ENCODE assay signal across 12 cellular contexts in genomic region chr11:97722065-97722464, GRCh38.
A peak's percentile ranks its signal among the peaks of the same experiment; 100 is the strongest.
DNase-seq lines count a peak whose midpoint lies in the region; TF ChIP-seq lines count a peak whose summit lies in the region.
"Had no signal": no experiment of that assay in that cellular context is flagged by ENCODE, and none has a peak within 500 bp of the region (broad histone marks: within the 10 kb centered on the region; RNA-seq: fewer than 3 reads in every experiment).

No MANE protein-coding gene starts in this region.

- H3K27me3 ChIP-seq in osteoblast (ENCODE audit: insufficient read depth, low read length): no peaks in the 10 kb centered on the region
- H3K27me3 ChIP-seq: uterus had no signal

- no peaks in the 10 kb centered on the region for H4K20me1 ChIP-seq in osteoblast (ENCODE audit: insufficient read depth, low read length)

- H3K36me3 ChIP-seq in HEK293 (ENCODE audit: control insufficient read depth in 2 of 2, insufficient read depth in 1 of 2, low read length in 2 of 2) (no peaks in the 10 kb centered on the region), osteoblast (ENCODE audit: insufficient read depth, low read length) (no peaks in the 10 kb centered on the region)
- H3K36me3 ChIP-seq: prostate gland, uterus had no signal

- peak; percentile 6 for DNase-seq in NCI-H524 treated with DMSO at 0.1 percent for 48 hours (lab: John Stamatoyannopoulos, UW)
- DNase-seq in dermis blood vessel endothelial cell: peak; percentile 20
- DNase-seq in osteoblast (ENCODE audit: insufficient read length, low spot score, missing footprints): peak; percentile 71
- no peak for DNase-seq in NCI-H345 treated with DMSO at 0.1 percent for 48 hours (lab: John Stamatoyannopoulos, UW; ENCODE audit: unreplicated experiment)
- no peak for DNase-seq in activated T-cell treated with anti-CD3 and anti-CD28 coated beads for 4 hours
- no peak for DNase-seq in NOMO-1 treated with dmso at 0.1 percent for 144 hours (lab: John Stamatoyannopoulos, UW; ENCODE audit: unreplicated experiment)
- DNase-seq: activated CD8-positive, alpha-beta T cell treated with anti-CD3 and anti-CD28 coated beads for 36 hours; DMS79; NCI-H1436; uterus had no signal

- H3K79me2 ChIP-seq in osteoblast (ENCODE audit: insufficient read depth, low read length): no peaks in the 10 kb centered on the region

- H3K27ac ChIP-seq in HEK293 (ENCODE audit: extremely low read depth, low read depth, low read length) (peak overlapping the region; percentile 40; the same call in 1 of the 2 replicates), osteoblast (ENCODE audit: low read depth, low read length) (no peak overlapping the region)
- H3K27ac ChIP-seq: prostate gland, uterus had no signal

- H3K9me3 ChIP-seq in HEK293 (ENCODE audit: control insufficient read depth, insufficient read depth, low read depth, low read length) (no peaks in the 10 kb centered on the region), osteoblast (ENCODE audit: low read depth, low read length) (no peaks in the 10 kb centered on the region)
- H3K9me3 ChIP-seq: prostate gland, uterus had no signal

- H3K4me1 ChIP-seq in HEK293 (ENCODE audit: control insufficient read depth, insufficient read depth, low read length) (no peaks in the 10 kb centered on the region), osteoblast (ENCODE audit: insufficient read depth, low read length) (peaks cover 7% of the 10 kb centered on the region)
- H3K4me1 ChIP-seq: prostate gland, uterus had no signal

- H2AFZ ChIP-seq in osteoblast (ENCODE audit: low read length): no peak overlapping the region

- TF ChIP-seq CTCF in HEK293 (tag by site-specific recombination; IDR thresholded peaks at IDR 0.05) (no peak), osteoblast (IDR thresholded peaks at IDR 0.05; ENCODE audit: extremely low read depth, low read depth, low read length) (no peak)

- H3K4me2 ChIP-seq in osteoblast (ENCODE audit: insufficient read depth, low read length): no peak overlapping the region

- no peak overlapping the region for H3K4me3 ChIP-seq in HEK293 (ENCODE audit: low read depth, low read length)
- H3K4me3 ChIP-seq in osteoblast (ENCODE audit: insufficient read depth, low read length): no peak overlapping the region
- H3K4me3 ChIP-seq: prostate gland, uterus had no signal

- POLR2A ChIA-PET in HEK293 (lab: Yijun Ruan, JAX): no interaction called here

- CTCF ChIA-PET in HEK293 (lab: Yijun Ruan, JAX): no interaction called here

TF ChIP-seq in HEK293, 187 proteins besides CTCF, POLR2A, EP300 and RAD21:
- TF ChIP-seq ZNF624 (tag by site-specific recombination; IDR thresholded peaks at IDR 0.05) (no peak), ZXDB (tag by site-specific recombination; IDR thresholded peaks at IDR 0.05) (no peak), ZNF23 (tag by site-specific recombination; IDR thresholded peaks at IDR 0.05; ENCODE audit: borderline replicate concordance) (no peak)

Comparison
In these comparisons a context has a peak if more than half of its experiments do, and no peak if none do; other contexts are left out.
1. DNase-seq: peak in NCI-H524 treated with DMSO at 0.1 percent for 48 hours (single experiment), dermis blood vessel endothelial cell (single experiment) and osteoblast (single experiment); none in NCI-H345 treated with DMSO at 0.1 percent for 48 hours (single experiment), activated T-cell treated with anti-CD3 and anti-CD28 coated beads for 4 hours (single experiment) and NOMO-1 treated with dmso at 0.1 percent for 144 hours (single experiment).